1 cellular context compared by ENCODE assay signal in genomic region chr6:43785220-43785752, GRCh38.
TF ChIP-seq lines count a peak whose summit lies in the region.

No MANE protein-coding gene starts in this region.

TF ChIP-seq in K562, 482 proteins besides CTCF, POLR2A, EP300 and RAD21 (continued from another document and continues in another):
- TF ChIP-seq USF2 (CRISPR knock-in tag; IDR thresholded peaks at IDR 0.05) (no peak), SMAD4 (CRISPR knock-in tag; conservative IDR thresholded peaks at IDR 0.05) (no peak), ZFPM2 (CRISPR knock-in tag; IDR thresholded peaks at IDR 0.05) (no peak), SRF (CRISPR knock-in tag; IDR thresholded peaks at IDR 0.05) (0 out of 4 replicates have a peak, but pooled peaks of 1 of the 2 experiments have one; percentile 27), FOXP4 (CRISPR knock-in tag; IDR thresholded peaks at IDR 0.05; ENCODE audit: borderline replicate concordance) (no peak), SNRNP70 (optimal IDR thresholded peaks at IDR 0.05; ENCODE audit: low read depth, low read length) (no peak), POLR2G (IDR thresholded peaks at IDR 0.05; ENCODE audit: low read depth, low read length) (peak; percentile 75), L3MBTL2 (IDR thresholded peaks at IDR 0.05) (0 out of 2 replicates have a peak, but pooled peaks have one; percentile 27), RFX5 (IDR thresholded peaks at IDR 0.05; ENCODE audit: low read depth, low read length) (no peak), RAD51 (IDR thresholded peaks at IDR 0.05; ENCODE audit: borderline replicate concordance, low read depth) (no peak), ZNF740 (CRISPR knock-in tag; IDR thresholded peaks at IDR 0.05) (0 out of 2 replicates have a peak, but pooled peaks have one; percentile 25), ZNF740 (tag; IDR thresholded peaks at IDR 0.05) (no peak), FOXK1 (CRISPR knock-in tag; IDR thresholded peaks at IDR 0.05; ENCODE audit: borderline replicate concordance) (no peak), RBFOX2 (IDR thresholded peaks at IDR 0.05; ENCODE audit: low read depth, low read length) (peak; percentile 77), CCAR2 (IDR thresholded peaks at IDR 0.05; ENCODE audit: low read depth, low read length) (no peak), ESRRA (IDR thresholded peaks at IDR 0.05; ENCODE audit: borderline replicate concordance, low read depth) (no peak), ZNF24 (IDR thresholded peaks at IDR 0.05) (no peak), ZNF77 (CRISPR knock-in tag; IDR thresholded peaks at IDR 0.05) (no peak), THRAP3 (IDR thresholded peaks at IDR 0.05; ENCODE audit: borderline replicate concordance) (no peak), JUND (IDR thresholded peaks at IDR 0.05; ENCODE audit: borderline replicate concordance, low read depth, low read length) (no peak), JUND (tag; IDR thresholded peaks at IDR 0.05; ENCODE audit: borderline replicate concordance, low read depth, low read length) (no peak), HMGN3 (IDR thresholded peaks at IDR 0.05; ENCODE audit: borderline replicate concordance, extremely low read depth, insufficient read length, low read depth, low read length) (peak; percentile 35), DPF2 (IDR thresholded peaks at IDR 0.05) (no peak), HNRNPH1 (optimal IDR thresholded peaks at IDR 0.05; ENCODE audit: low read depth, low read length) (no peak), CTBP1 (IDR thresholded peaks at IDR 0.05; ENCODE audit: borderline replicate concordance) (peak; percentile 69), HCFC1 (IDR thresholded peaks at IDR 0.05; ENCODE audit: low read depth, low read length) (no peak), KLF1 (tag; IDR thresholded peaks at IDR 0.05) (no peak), THAP7 (CRISPR knock-in tag; IDR thresholded peaks at IDR 0.05) (no peak), ZNF431 (CRISPR knock-in tag; IDR thresholded peaks at IDR 0.05) (peak; percentile 59; the same call in 1 of the 2 replicates), ESRRB (CRISPR knock-in tag; IDR thresholded peaks at IDR 0.05; ENCODE audit: borderline replicate concordance) (no peak), MCM3 (IDR thresholded peaks at IDR 0.05) (no peak), E2F8 (IDR thresholded peaks at IDR 0.05; ENCODE audit: low read depth, partially characterized antibody) (peak; percentile 55), ZNF79 (CRISPR knock-in tag; IDR thresholded peaks at IDR 0.05; ENCODE audit: low read depth) (no peak), FOXK2 (conservative IDR thresholded peaks at IDR 0.05 in 1 of 2, IDR thresholded peaks at IDR 0.05 in 1 of 2; ENCODE audit: low read depth in 2 of 2) (no peak), MTA2 (IDR thresholded peaks at IDR 0.05; ENCODE audit: low read depth) (no peak), ZNF395 (CRISPR knock-in tag; IDR thresholded peaks at IDR 0.05) (no peak), HNRNPLL (IDR thresholded peaks at IDR 0.05; ENCODE audit: low read depth, low read length, poor library complexity, severe bottlenecking) (no peak), ZNF707 (CRISPR knock-in tag; conservative IDR thresholded peaks at IDR 0.05) (no peak), EGR1 (conservative IDR thresholded peaks at IDR 0.05) (no peak), BACH1 (tag; IDR thresholded peaks at IDR 0.05) (no peak), MTA3 (IDR thresholded peaks at IDR 0.05; ENCODE audit: borderline replicate concordance) (peak; percentile 93), TAF9B (IDR thresholded peaks at IDR 0.05; ENCODE audit: partially characterized antibody) (no peak), FUS (optimal IDR thresholded peaks at IDR 0.05; ENCODE audit: low read depth, low read length) (no peak), POLR2B (IDR thresholded peaks at IDR 0.05; ENCODE audit: low read depth, partially characterized antibody) (peak; percentile 73), POLR2AphosphoS5 (IDR thresholded peaks at IDR 0.05; ENCODE audit: control insufficient read depth, insufficient read depth, low read depth, low read length) (peak; percentile 73), ATF4 (CRISPR knock-in tag; IDR thresholded peaks at IDR 0.05) (no peak), GMEB1 (CRISPR knock-in tag; IDR thresholded peaks at IDR 0.05) (no peak), SPI1 (IDR thresholded peaks at IDR 0.05; ENCODE audit: borderline replicate concordance, low read depth, low read length) (no peak), ZNF408 (CRISPR knock-in tag; IDR thresholded peaks at IDR 0.05; ENCODE audit: low read depth) (no peak), GATAD2A (IDR thresholded peaks at IDR 0.05) (no peak; the same call in 1 of the 2 replicates), MXI1 (IDR thresholded peaks at IDR 0.05; ENCODE audit: low read depth, low read length) (no peak), PHB (CRISPR knock-in tag; IDR thresholded peaks at IDR 0.05) (peak; percentile 80), TCF15 (CRISPR knock-in tag; IDR thresholded peaks at IDR 0.05) (no peak), PTTG1 (tag; IDR thresholded peaks at IDR 0.05; ENCODE audit: low read depth) (no peak), RNF219 (CRISPR knock-in tag; IDR thresholded peaks at IDR 0.05) (no peak), MAZ (CRISPR knock-in tag; conservative IDR thresholded peaks at IDR 0.05 in 1 of 2, IDR thresholded peaks at IDR 0.05 in 1 of 2) (0 out of 4 replicates have a peak, but pooled peaks of 1 of the 2 experiments have one; percentile 30), ZNF354B (CRISPR knock-in tag; IDR thresholded peaks at IDR 0.05) (no peak), ZNF280A (IDR thresholded peaks at IDR 0.05; ENCODE audit: low read depth, partially characterized antibody) (no peak), HDAC1 (IDR thresholded peaks at IDR 0.05) (no peak), ZNF561 (CRISPR knock-in tag; conservative IDR thresholded peaks at IDR 0.05) (no peak)
